In genomic region chr17:75144816-75145511, GRCh38 we compare ENCODE assay signal across 20 cellular contexts. TPM values are rescaled to one million over a fixed set of nuclear protein-coding genes. Genes with fewer than 3 reads are reported as not detected.
DNase-seq lines count a peak whose midpoint lies in the region; ATAC-seq and TF ChIP-seq lines count a peak whose summit lies in the region.
"Had no signal": no experiment of that assay in that cellular context is flagged by ENCODE, and none has a peak within 500 bp of the region (broad histone marks: within the 10 kb centered on the region; RNA-seq: fewer than 3 reads in every experiment).

No MANE protein-coding gene starts in this region.

- TF ChIP-seq CTCF in chondrocyte (IDR thresholded peaks at IDR 0.05), result no peak

- no peaks in the 10 kb centered on the region for H3K27me3 Mint-ChIP-seq in activated T-cell treated with anti-CD3 and anti-CD28 coated beads, Interleukin-2, amount 50 U/mL, for 24 hours
- no peaks in the 10 kb centered on the region for H3K27me3 Mint-ChIP-seq in activated T-cell treated with anti-CD3 and anti-CD28 coated beads, Interleukin-2, amount 50 U/mL, for 4 hours (ENCODE audit: low read depth)
- H3K27me3 Mint-ChIP-seq in chondrocyte (ENCODE audit: low read depth), result no peaks in the 10 kb centered on the region
- H3K27me3 Mint-ChIP-seq: activated CD4-positive, alpha-beta T cell treated with anti-CD3 and anti-CD28 coated beads for 36 hours; central memory CD8-positive, alpha-beta T cell had no signal

- H3K4me1 Mint-ChIP-seq in activated T-cell treated with anti-CD3 and anti-CD28 coated beads, Interleukin-2, amount 50 U/mL, for 24 hours (ENCODE audit: low read depth), result peaks cover 21% of the 10 kb centered on the region
- H3K4me1 Mint-ChIP-seq in activated T-cell treated with anti-CD3 and anti-CD28 coated beads, Interleukin-2, amount 50 U/mL, for 4 hours (ENCODE audit: low read depth), result peaks cover 16% of the 10 kb centered on the region
- H3K4me1 Mint-ChIP-seq in chondrocyte (ENCODE audit: low read depth), result peaks cover 3% of the 10 kb centered on the region

- no peaks in the 10 kb centered on the region for H3K9me3 Mint-ChIP-seq in activated T-cell treated with anti-CD3 and anti-CD28 coated beads, Interleukin-2, amount 50 U/mL, for 24 hours
- no peaks in the 10 kb centered on the region for H3K9me3 Mint-ChIP-seq in activated T-cell treated with anti-CD3 and anti-CD28 coated beads, Interleukin-2, amount 50 U/mL, for 4 hours
- H3K9me3 Mint-ChIP-seq in chondrocyte (ENCODE audit: low read depth), result no peaks in the 10 kb centered on the region
- H3K9me3 Mint-ChIP-seq: central memory CD8-positive, alpha-beta T cell had no signal

- no peak overlapping the region for H3K4me3 Mint-ChIP-seq in activated T-cell treated with anti-CD3 and anti-CD28 coated beads, Interleukin-2, amount 50 U/mL, for 24 hours
- no peak overlapping the region for H3K4me3 Mint-ChIP-seq in activated T-cell treated with anti-CD3 and anti-CD28 coated beads, Interleukin-2, amount 50 U/mL, for 4 hours
- no peak overlapping the region for H3K4me3 Mint-ChIP-seq in chondrocyte (ENCODE audit: unreplicated experiment)
- H3K4me3 Mint-ChIP-seq: activated CD4-positive, alpha-beta T cell treated with anti-CD3 and anti-CD28 coated beads for 36 hours; central memory CD8-positive, alpha-beta T cell had no signal

- intact Hi-C loops in sciatic nerve (cut with DNase I), result no loop called here

- H3K36me3 Mint-ChIP-seq in activated T-cell treated with anti-CD3 and anti-CD28 coated beads, Interleukin-2, amount 50 U/mL, for 24 hours (ENCODE audit: low read depth), result peaks cover 94% of the 10 kb centered on the region
- H3K36me3 Mint-ChIP-seq in activated T-cell treated with anti-CD3 and anti-CD28 coated beads, Interleukin-2, amount 50 U/mL, for 4 hours (ENCODE audit: insufficient read depth), result peaks cover 36% of the 10 kb centered on the region
- peaks cover 36% of the 10 kb centered on the region for H3K36me3 Mint-ChIP-seq in chondrocyte (ENCODE audit: low read depth)

- no peak for DNase-seq in activated T-cell treated with anti-CD3 and anti-CD28 coated beads, Interleukin-2, amount 50 U/mL, for 24 hours
- DNase-seq in activated T-cell treated with anti-CD3 and anti-CD28 coated beads, Interleukin-2, amount 50 U/mL, for 4 hours, result no peak
- DNase-seq in chondrocyte (ENCODE audit: low spot score) (peak; percentile 49), sciatic nerve (ENCODE audit: low spot score) (peak; percentile 38), NCI-H2196 treated with DMSO at 0.1 percent for 48 hours (lab: John Stamatoyannopoulos, UW; ENCODE audit: unreplicated experiment) (no peak)
- DNase-seq: activated CD4-positive, alpha-beta T cell treated with anti-CD3 and anti-CD28 coated beads for 36 hours; BE2C; DND-41; effector CD4-positive, alpha-beta T cell; foreskin melanocyte; islet precursor cell; NCI-H1436 treated with DMSO at 0.1 percent for 48 hours; NCI-H526; stimulated activated CD8-positive, alpha-beta memory T cell treated with anti-CD3 and anti-CD28 coated beads, Interleukin-4, amount 100 ng/mL, for 48 hours; uterus had no signal

- no peak for ATAC-seq in activated T-cell treated with anti-CD3 and anti-CD28 coated beads, Interleukin-2, amount 50 U/mL, for 4 hours
- ATAC-seq in sciatic nerve (no peak), HG02610 (IDR thresholded peaks at IDR 0.05; ENCODE audit: unreplicated experiment) (no peak)
- ATAC-seq: activated CD4-positive, alpha-beta T cell treated with anti-CD3 and anti-CD28 coated beads for 36 hours; Right ventricle myocardium inferior had no signal

- peak overlapping the region; percentile 18 for H3K27ac Mint-ChIP-seq in activated T-cell treated with anti-CD3 and anti-CD28 coated beads, Interleukin-2, amount 50 U/mL, for 24 hours
- no peak overlapping the region for H3K27ac Mint-ChIP-seq in chondrocyte (ENCODE audit: unreplicated experiment)
- H3K27ac Mint-ChIP-seq: activated CD4-positive, alpha-beta T cell treated with anti-CD3 and anti-CD28 coated beads for 36 hours had no signal

RNA-seq across cellular contexts. Expression of gene JPT1, which starts 9.3 kb away (rescaled TPM):
- 100 to 1,000 TPM; 161 to 182 (median 167) TPM for total RNA-seq in activated T-cell treated with anti-CD3 and anti-CD28 coated beads, Interleukin-2, amount 50 U/mL, for 4 hours
- total RNA-seq in chondrocyte, result 78.6 to 90.4 TPM (median 86.4 TPM) in 3 replicates
- total RNA-seq in sciatic nerve, result 20.3 TPM

RNA-seq across cellular contexts. Expression of gene NT5C, which starts 13.4 kb away (rescaled TPM):
- 100 to 1,000 TPM in 1 of 3 donors, 10 to 100 TPM in 2; 91.0 to 103 (median 91.4) TPM for total RNA-seq in activated T-cell treated with anti-CD3 and anti-CD28 coated beads, Interleukin-2, amount 50 U/mL, for 4 hours
- total RNA-seq in chondrocyte (23.3 to 31.2 TPM (median 30.4 TPM) in 3 replicates), sciatic nerve (38.7 TPM)

RNA-seq across cellular contexts. Expression of gene ARMC7, which starts 35.2 kb away (rescaled TPM):
- 10 to 100 TPM; 13.2 to 14.4 (median 13.7) TPM for total RNA-seq in activated T-cell treated with anti-CD3 and anti-CD28 coated beads, Interleukin-2, amount 50 U/mL, for 4 hours
- total RNA-seq in chondrocyte (10.8 to 12.3 TPM (median 12.1 TPM) in 3 replicates), sciatic nerve (11.7 TPM)

RNA-seq across cellular contexts. Expression of gene SUMO2, which starts 37.8 kb away (rescaled TPM):
- total RNA-seq in activated T-cell treated with anti-CD3 and anti-CD28 coated beads, Interleukin-2, amount 50 U/mL, for 4 hours, result 100 to 1,000 TPM; 594 to 609 (median 599) TPM
- total RNA-seq in chondrocyte (307 to 347 TPM (median 312 TPM) in 3 replicates), sciatic nerve (296 TPM)

RNA-seq across cellular contexts. Expression of gene SLC16A5, which starts 57.2 kb away (rescaled TPM):
- total RNA-seq in activated T-cell treated with anti-CD3 and anti-CD28 coated beads, Interleukin-2, amount 50 U/mL, for 4 hours, result 1 to 10 TPM in 1 of 3 donors, under 1 TPM in 2; 0.53 to 1.2 (median 0.55) TPM
- total RNA-seq in chondrocyte (2.1 to 3.0 TPM (median 3.0 TPM) in 3 replicates), sciatic nerve (10.5 TPM)
- total RNA-seq: A172, H4 had no signal

Comparison
In these comparisons a context has a peak if more than half of its experiments do, and no peak if none do; other contexts are left out.
1. DNase-seq: peak in chondrocyte (single experiment) and sciatic nerve (single experiment); none in activated T-cell treated with anti-CD3 and anti-CD28 coated beads, Interleukin-2, amount 50 U/mL, for 24 hours (single experiment), activated T-cell treated with anti-CD3 and anti-CD28 coated beads, Interleukin-2, amount 50 U/mL, for 4 hours (single experiment) and NCI-H2196 treated with DMSO at 0.1 percent for 48 hours (single experiment).